Comparison of ENCODE assay signal across 27 cellular contexts in the genomic region with DNA sequence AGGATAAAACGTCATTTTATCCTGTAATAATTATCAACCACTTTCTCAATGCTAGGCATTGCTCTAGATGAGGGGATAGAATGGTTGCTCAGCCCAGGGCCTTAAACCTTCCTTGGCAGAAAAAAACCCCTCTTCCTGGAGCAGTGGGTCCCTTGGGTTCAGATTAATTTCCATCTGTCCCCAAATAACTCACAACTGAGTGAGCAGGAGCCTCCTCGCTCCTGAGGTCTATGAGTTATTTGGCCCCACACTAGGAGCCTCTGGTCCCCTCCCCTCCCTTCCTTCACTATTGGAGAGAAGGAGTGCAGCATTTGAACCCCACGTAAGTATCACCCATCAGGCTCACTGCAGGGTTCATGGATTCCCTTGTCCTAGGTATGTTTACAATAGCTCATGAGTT.
"Had no signal": no experiment of that assay in that cellular context is flagged by ENCODE, and none has a peak within 500 bp of the region (broad histone marks: within the 10 kb centered on the region; RNA-seq: fewer than 3 reads in every experiment).

No MANE protein-coding gene starts in this region.

- H3K36me3 ChIP-seq: colonic mucosa, esophagus muscularis mucosa, gastroesophageal sphincter, heart left ventricle, neural progenitor cell, right lobe of liver, suprapubic skin, thyroid gland, vagina had no signal

- DNase-seq: colonic mucosa; effector CD8-positive, alpha-beta T cell; foreskin keratinocyte; kidney glomerular epithelial cell; left colon; midbrain; naive thymus-derived CD4-positive, alpha-beta T cell; right lobe of liver; stimulated activated CD4-positive, alpha-beta T cell treated with anti-CD3 and anti-CD28 coated beads, Interleukin-15, amount 100 ng/mL, for 24 hours; stimulated activated CD4-positive, alpha-beta T cell treated with anti-CD3 and anti-CD28 coated beads, Interleukin-2, amount 100 ng/mL, for 48 hours; stimulated activated naive B cell treated with anti-CD40 and anti-IgM and Interleukin-4, amounts not matched to agents 10 μg/mL and 1 μg/mL and 100 μg/mL, for 72 hours; thyroid gland; trophoblast cell had no signal

- H3K9me3 Mint-ChIP-seq: dendritic cell treated with granulocyte-macrophage colony-stimulating factor and Interleukin-4, amounts not matched to agents 40 ng/mL and 50 ng/mL, for 4 days; memory B cell; nephron; neural progenitor cell; stimulated activated naive B cell treated with anti-CD40 and anti-IgM and Interleukin-4, amounts not matched to agents 10 μg/mL and 1 μg/mL and 100 μg/mL, for 72 hours; stimulated activated naive CD8-positive, alpha-beta T cell treated with anti-CD3 and anti-CD28 coated beads, Interleukin-15, Interleukin-2, amounts not matched to agents 100 ng/mL and 50 ng/mL, for 24 hours had no signal

- ATAC-seq: foreskin keratinocyte; gastroesophageal sphincter; left colon; naive thymus-derived CD4-positive, alpha-beta T cell; stimulated activated naive B cell treated with anti-CD40 and anti-IgM and Interleukin-4, amounts not matched to agents 10 μg/mL and 1 μg/mL and 100 μg/mL, for 72 hours had no signal

- H3K9me3 ChIP-seq: colonic mucosa, esophagus muscularis mucosa, gastroesophageal sphincter, heart left ventricle, right lobe of liver, suprapubic skin, thyroid gland, vagina had no signal

- H3K4me3 Mint-ChIP-seq: dendritic cell treated with granulocyte-macrophage colony-stimulating factor and Interleukin-4, amounts not matched to agents 40 ng/mL and 50 ng/mL, for 4 days; memory B cell; naive thymus-derived CD4-positive, alpha-beta T cell; nephron; neural progenitor cell; stimulated activated naive B cell treated with anti-CD40 and anti-IgM and Interleukin-4, amounts not matched to agents 10 μg/mL and 1 μg/mL and 100 μg/mL, for 72 hours; stimulated activated naive CD8-positive, alpha-beta T cell treated with anti-CD3 and anti-CD28 coated beads, Interleukin-15, Interleukin-2, amounts not matched to agents 100 ng/mL and 50 ng/mL, for 24 hours had no signal

- H3K4me1 Mint-ChIP-seq: memory B cell; neural progenitor cell; stimulated activated naive B cell treated with anti-CD40 and anti-IgM and Interleukin-4, amounts not matched to agents 10 μg/mL and 1 μg/mL and 100 μg/mL, for 72 hours had no signal

- H3K4me3 ChIP-seq: colonic mucosa, gastroesophageal sphincter, hepatocyte, lung, neural progenitor cell, right lobe of liver, suprapubic skin, thyroid gland had no signal

- H3K27me3 ChIP-seq: colonic mucosa, gastroesophageal sphincter, neural progenitor cell, right lobe of liver, thyroid gland, vagina had no signal

- H3K27ac ChIP-seq: colonic mucosa, esophagus muscularis mucosa, foreskin keratinocyte, gastroesophageal sphincter, hepatocyte, neural progenitor cell, parathyroid adenoma, right lobe of liver, suprapubic skin, thyroid gland, vagina had no signal

- H3K4me1 ChIP-seq: colonic mucosa, foreskin keratinocyte, neural progenitor cell, parathyroid adenoma, right lobe of liver had no signal

- H3K9ac ChIP-seq: neural progenitor cell, parathyroid adenoma had no signal

- H3K36me3 Mint-ChIP-seq: memory B cell; naive thymus-derived CD4-positive, alpha-beta T cell; neural progenitor cell; stimulated activated naive B cell treated with anti-CD40 and anti-IgM and Interleukin-4, amounts not matched to agents 10 μg/mL and 1 μg/mL and 100 μg/mL, for 72 hours had no signal

- H3K27ac Mint-ChIP-seq: dendritic cell treated with granulocyte-macrophage colony-stimulating factor and Interleukin-4, amounts not matched to agents 40 ng/mL and 50 ng/mL, for 4 days; memory B cell; naive thymus-derived CD4-positive, alpha-beta T cell; nephron; neural progenitor cell; progenitor cell of endocrine pancreas; stimulated activated naive B cell treated with anti-CD40 and anti-IgM and Interleukin-4, amounts not matched to agents 10 μg/mL and 1 μg/mL and 100 μg/mL, for 72 hours; stimulated activated naive CD8-positive, alpha-beta T cell treated with anti-CD3 and anti-CD28 coated beads, Interleukin-15, Interleukin-2, amounts not matched to agents 100 ng/mL and 50 ng/mL, for 24 hours had no signal
